ENCODE assay signal across 8 cellular contexts in the genomic region with DNA sequence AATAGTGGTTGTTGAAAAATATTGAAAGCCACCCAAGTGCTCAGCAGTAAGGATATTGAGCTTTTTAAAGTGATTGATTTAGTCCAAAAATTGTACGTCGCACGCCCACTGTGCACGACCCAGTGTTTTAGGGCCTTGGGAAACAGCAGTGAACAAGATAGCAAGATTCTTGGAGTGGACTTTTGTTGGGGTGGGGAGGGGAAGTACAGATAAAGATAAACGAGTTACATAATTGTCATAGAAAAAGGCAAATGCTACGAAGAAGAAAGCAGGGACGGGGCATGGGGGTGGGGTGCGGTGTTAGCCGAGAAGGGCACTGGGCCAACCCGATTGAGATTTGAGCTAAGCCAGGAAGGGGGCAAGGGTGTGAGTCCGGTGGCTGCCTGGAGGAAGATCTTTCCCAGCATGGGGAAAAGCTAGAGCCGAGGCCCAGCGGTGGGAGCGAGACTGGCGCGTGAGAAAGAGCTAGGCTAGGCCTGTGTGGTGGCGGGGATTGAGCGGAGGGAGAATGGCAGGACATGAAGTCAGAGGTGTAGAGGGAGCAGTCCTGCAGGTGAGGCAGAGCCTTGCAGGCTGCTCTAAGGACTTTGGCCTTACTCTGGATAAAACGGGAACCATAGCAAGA. TPM values are rescaled to one million over a fixed set of nuclear protein-coding genes. Genes with fewer than 3 reads are reported as not detected.
DNase-seq lines count a peak whose midpoint lies in the region; ATAC-seq and TF ChIP-seq lines count a peak whose summit lies in the region.

No MANE protein-coding gene starts in this region.

- no peaks in the 10 kb centered on the region for H3K9me3 ChIP-seq in esophagus squamous epithelium

- peaks cover 4 to 36% (median 8%) of the 10 kb centered on the region in 3 donors for H3K36me3 ChIP-seq in esophagus squamous epithelium

- peaks cover 12% of the 10 kb centered on the region for H3K36me3 Mint-ChIP-seq in natural killer cell treated with Interleukin-12 subunit alpha and Interleukin-12 subunit beta and Interleukin-15 and Interleukin-18, amount 100 ng/mL, for 72 hours

- H3K4me1 Mint-ChIP-seq in natural killer cell treated with Interleukin-12 subunit alpha and Interleukin-12 subunit beta and Interleukin-15 and Interleukin-18, amount 100 ng/mL, for 72 hours (ENCODE audit: low read depth in 2 of 2) = peaks cover 24 to 29% of the 10 kb centered on the region in 2 donors

- no peak for TF ChIP-seq POLR2A in esophagus squamous epithelium (IDR thresholded peaks at IDR 0.05)

- TF ChIP-seq CTCF in esophagus squamous epithelium (IDR thresholded peaks at IDR 0.05) = peak in 2 of 6 experiments; percentile 6 to 43

- H3K27ac ChIP-seq in esophagus squamous epithelium = peak overlapping the region; percentile 98 to 99 (median 99)

- peak overlapping the region; percentile 79 to 96 (median 84) for H3K4me3 ChIP-seq in esophagus squamous epithelium

- intact Hi-C loops in esophagus squamous epithelium (cut with DNase I) = no loop called here

- H3K4me1 ChIP-seq in esophagus squamous epithelium = peaks cover 11 to 36% (median 21%) of the 10 kb centered on the region in 3 donors

- H3K4me3 Mint-ChIP-seq in natural killer cell treated with Interleukin-12 subunit alpha and Interleukin-12 subunit beta and Interleukin-15 and Interleukin-18, amount 100 ng/mL, for 72 hours = peak overlapping the region; percentile 99

- DNase-seq in AG08396 (ENCODE audit: low spot score) = peak; percentile 52
- DNase-seq in KBM-7 = peak; percentile 39
- peak; percentile 18 for DNase-seq in activated CD8-positive, alpha-beta memory T cell treated with anti-CD3 and anti-CD28 coated beads, Interleukin-2, amount 50 U/mL, for 4 hours
- DNase-seq in esophagus squamous epithelium (lab: John Stamatoyannopoulos, UW) = no peak
- no peak for DNase-seq in natural killer cell treated with Interleukin-12 subunit alpha and Interleukin-12 subunit beta and Interleukin-15 and Interleukin-18, amount 100 ng/mL, for 72 hours (ENCODE audit: low spot score)
- no peak for DNase-seq in NCI-H2196 (lab: John Stamatoyannopoulos, UW; ENCODE audit: unreplicated experiment)

- 0 to 1% methylated on average over 19 of the region's 19 CpGs for WGBS in esophagus squamous epithelium, 2 donors

- in situ Hi-C loops in KBM-7 (cut with MboI; ENCODE audit: low pct_unique_long_range_greater_than_20kb, low sequenced_read_pairs) = loop anchor here (25.0 kb wide), 1 partner anchor 231 kb away; the partner anchor contains the start of gene ACOX2

- H3K27me3 ChIP-seq in esophagus squamous epithelium = peaks cover 0 to 5% (median 0%) of the 10 kb centered on the region in 4 donors

- H3K27ac Mint-ChIP-seq in natural killer cell treated with Interleukin-12 subunit alpha and Interleukin-12 subunit beta and Interleukin-15 and Interleukin-18, amount 100 ng/mL, for 72 hours = peak overlapping the region; percentile 97 to 99

- peaks cover 9% of the 10 kb centered on the region in 2 donors for H3K27me3 Mint-ChIP-seq in natural killer cell treated with Interleukin-12 subunit alpha and Interleukin-12 subunit beta and Interleukin-15 and Interleukin-18, amount 100 ng/mL, for 72 hours

- no peaks in the 10 kb centered on the region for H3K9me3 Mint-ChIP-seq in natural killer cell treated with Interleukin-12 subunit alpha and Interleukin-12 subunit beta and Interleukin-15 and Interleukin-18, amount 100 ng/mL, for 72 hours

- ATAC-seq in GM18861 (IDR thresholded peaks at IDR 0.05; ENCODE audit: unreplicated experiment) = peak; percentile 7
- ATAC-seq in natural killer cell treated with Interleukin-12 subunit alpha and Interleukin-12 subunit beta and Interleukin-15 and Interleukin-18, amount 100 ng/mL, for 72 hours = peak; percentile 1 to 54
- no peak for ATAC-seq in HG03108 (IDR thresholded peaks at IDR 0.05; ENCODE audit: unreplicated experiment)

RNA-seq across cellular contexts. Expression of gene HTD2, which starts 0.5 kb away (rescaled TPM):
- 10 to 100 TPM in 1 of 4 donors, 1 to 10 TPM in 3; 4.5 to 10.1 (median 5.2) TPM for total RNA-seq in esophagus squamous epithelium
- total RNA-seq in natural killer cell treated with Interleukin-12 subunit alpha and Interleukin-12 subunit beta and Interleukin-15 and Interleukin-18, amount 100 ng/mL, for 72 hours = 10 to 100 TPM in 1 of 2 donors, 1 to 10 TPM in 1; 6.7 to 11.6 TPM

RNA-seq across cellular contexts. Expression of gene RPP14, which starts 0.7 kb away (rescaled TPM):
- 10 to 100 TPM in 3 of 4 donors, 1 to 10 TPM in 1; 8.1 to 15.5 (median 11.1) TPM for total RNA-seq in esophagus squamous epithelium
- total RNA-seq in natural killer cell treated with Interleukin-12 subunit alpha and Interleukin-12 subunit beta and Interleukin-15 and Interleukin-18, amount 100 ng/mL, for 72 hours = 10 to 100 TPM; 17.0 to 34.0 TPM

RNA-seq across cellular contexts. Expression of gene PXK, which starts 25.9 kb away (rescaled TPM):
- total RNA-seq in esophagus squamous epithelium = 10 to 100 TPM in 2 of 4 donors, 1 to 10 TPM in 2; 6.5 to 25.9 (median 12.2) TPM
- total RNA-seq in natural killer cell treated with Interleukin-12 subunit alpha and Interleukin-12 subunit beta and Interleukin-15 and Interleukin-18, amount 100 ng/mL, for 72 hours = 10 to 100 TPM; 63.8 to 67.8 TPM

Comparison
In these comparisons a context has a peak if more than half of its experiments do, and no peak if none do; other contexts are left out.
1. DNase-seq: peak in AG08396 (single experiment), KBM-7 (single experiment) and activated CD8-positive, alpha-beta memory T cell treated with anti-CD3 and anti-CD28 coated beads, Interleukin-2, amount 50 U/mL, for 4 hours (single experiment); none in esophagus squamous epithelium (single experiment), natural killer cell treated with Interleukin-12 subunit alpha and Interleukin-12 subunit beta and Interleukin-15 and Interleukin-18, amount 100 ng/mL, for 72 hours (single experiment) and NCI-H2196 (single experiment).